Comparison of ENCODE assay signal across 12 cellular contexts in the genomic region with DNA sequence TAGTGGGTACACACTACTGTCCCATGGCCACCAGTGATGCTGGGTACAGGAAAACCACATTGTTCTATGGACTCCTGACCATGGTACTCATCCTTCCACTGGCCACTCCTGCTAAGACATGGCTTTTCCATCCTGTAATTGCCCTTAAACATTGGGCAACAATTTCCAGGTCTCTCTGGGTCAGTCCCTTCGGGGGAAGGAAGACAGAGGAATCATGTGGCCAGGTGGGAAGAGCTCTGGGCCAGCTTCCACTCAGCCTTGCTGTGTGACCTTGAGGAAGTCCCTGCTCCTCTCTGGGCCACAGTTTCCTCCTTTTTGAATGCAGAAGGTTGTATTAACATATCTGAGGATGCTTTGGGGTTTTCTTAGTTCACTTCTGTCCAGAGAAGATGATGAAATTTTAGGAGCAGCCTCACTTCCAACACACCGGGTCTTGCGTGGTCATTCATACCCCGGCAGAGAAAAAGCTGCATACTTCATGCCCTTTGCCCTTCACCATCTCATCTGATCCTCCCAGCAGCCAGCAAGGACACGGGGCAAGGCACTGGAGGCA. TPM values are rescaled to one million over a fixed set of nuclear protein-coding genes. Genes with fewer than 3 reads are reported as not detected.
A peak's percentile ranks its signal among the peaks of the same experiment; 100 is the strongest.
DNase-seq lines count a peak whose midpoint lies in the region; ATAC-seq and TF ChIP-seq lines count a peak whose summit lies in the region.
"Had no signal": no experiment of that assay in that cellular context is flagged by ENCODE, and none has a peak within 500 bp of the region (broad histone marks: within the 10 kb centered on the region; RNA-seq: fewer than 3 reads in every experiment).

No MANE protein-coding gene starts in this region.

- H3K9me3 ChIP-seq in HEK293 (ENCODE audit: control insufficient read depth, insufficient read depth, low read depth, low read length) (no peaks in the 10 kb centered on the region), adipocyte (ENCODE audit: control insufficient read depth, low read length) (no peaks in the 10 kb centered on the region)

- no peaks in the 10 kb centered on the region for H3K27me3 ChIP-seq in adipocyte (replicated peaks; ENCODE audit: control insufficient read depth, insufficient read depth, low read length)

- H3K4me3 ChIP-seq in HEK293 (ENCODE audit: low read depth, low read length) (no peak overlapping the region), adipocyte (ENCODE audit: low read length) (peak overlapping the region; percentile 53)
- H3K4me3 ChIP-seq: skin epidermis had no signal

- peak overlapping the region; percentile 52 for H3K9ac ChIP-seq in adipocyte (ENCODE audit: low read length)

- ATAC-seq in left ventricle myocardium superior (peak; percentile 7), sciatic nerve (peak; percentile 29)
- ATAC-seq: CD8-positive, alpha-beta T cell had no signal

- H3K27ac ChIP-seq in HEK293 (ENCODE audit: extremely low read depth, low read depth, low read length) = no peak overlapping the region

- intact Hi-C loops in left ventricle myocardium superior (cut with micrococcal nuclease) = loop anchor here (5.0 kb wide), 1 partner anchor 53 kb away; the partner anchor contains the start of gene CLIC4
- intact Hi-C loops in sciatic nerve (cut with DNase I) = no loop called here

- no peak for TF ChIP-seq CTCF in HEK293 (tag by site-specific recombination; IDR thresholded peaks at IDR 0.05)

- H3K36me3 ChIP-seq in HEK293 (ENCODE audit: control insufficient read depth in 2 of 2, insufficient read depth in 1 of 2, low read length in 2 of 2) (no peaks in the 10 kb centered on the region), adipocyte (ENCODE audit: control insufficient read depth, insufficient read depth, low read length, severe bottlenecking) (no peaks in the 10 kb centered on the region)

- DNase-seq in adipocyte (ENCODE audit: low read depth) (no peak), left ventricle myocardium superior (no peak), sciatic nerve (ENCODE audit: low spot score) (no peak), DMS53 (lab: John Stamatoyannopoulos, UW) (no peak), NOMO-1 treated with dmso at 0.1 percent for 144 hours (lab: John Stamatoyannopoulos, UW; ENCODE audit: unreplicated experiment) (no peak), dermis blood vessel endothelial cell (no peak)
- DNase-seq: activated CD8-positive, alpha-beta T cell treated with anti-CD3 and anti-CD28 coated beads for 36 hours; mammary epithelial cell; occipital lobe had no signal

- H3K4me1 ChIP-seq in HEK293 (ENCODE audit: control insufficient read depth, insufficient read depth, low read length) (0 out of 2 replicates have a peak, but pooled peaks cover 3% of the 10 kb centered on the region), adipocyte (ENCODE audit: control insufficient read depth, insufficient read depth, low read length) (peaks cover 8% of the 10 kb centered on the region)

- CTCF ChIA-PET in HEK293 (lab: Yijun Ruan, JAX) = interaction anchor here (0.7 to 2.9 kb wide), 5 partner anchors 137 to 343 kb away, joined by 3 to 14 read pairs (median 5); no protein-coding TSS in a partner anchor

- POLR2A ChIA-PET in HEK293 (lab: Yijun Ruan, JAX) = interaction anchor here (0.6 to 1.6 kb wide), 3 partner anchors 14 to 172 kb away, joined by 3 to 9 read pairs (median 3); partner anchors contain the start of gene CLIC4

TF ChIP-seq in HEK293, 187 proteins besides CTCF, POLR2A, EP300 and RAD21:
- TF ChIP-seq ZNF776 (tag by site-specific recombination; IDR thresholded peaks at IDR 0.05; ENCODE audit: borderline replicate concordance) (no peak), ZNF248 (tag by site-specific recombination; IDR thresholded peaks at IDR 0.05) (no peak), ZBTB49 (tag by site-specific recombination; IDR thresholded peaks at IDR 0.05; ENCODE audit: low read depth) (no peak), ZNF768 (tag by site-specific recombination; IDR thresholded peaks at IDR 0.05) (0 out of 2 replicates have a peak, but pooled peaks have one; percentile 13), ZNF514 (tag by site-specific recombination; IDR thresholded peaks at IDR 0.05) (no peak), WT1 (tag by site-specific recombination; IDR thresholded peaks at IDR 0.05) (no peak)

RNA-seq across cellular contexts. Expression of gene SRRM1, which starts 50.8 kb away (rescaled TPM):
- total RNA-seq in left ventricle myocardium superior (65.5 TPM), sciatic nerve (155 TPM), dermis blood vessel endothelial cell (26.9 and 31.1 TPM in 2 replicates)

RNA-seq across cellular contexts. Expression of gene CLIC4, which starts 51.3 kb away (rescaled TPM):
- 358 TPM for total RNA-seq in left ventricle myocardium superior
- total RNA-seq in sciatic nerve = 387 TPM
- 262 and 338 TPM in 2 replicates for total RNA-seq in dermis blood vessel endothelial cell
